8 cellular contexts compared by ENCODE assay signal in genomic region chr5:119452373-119453044, GRCh38.
DNase-seq lines count a peak whose midpoint lies in the region; ATAC-seq and TF ChIP-seq lines count a peak whose summit lies in the region.

A gene with protein sequence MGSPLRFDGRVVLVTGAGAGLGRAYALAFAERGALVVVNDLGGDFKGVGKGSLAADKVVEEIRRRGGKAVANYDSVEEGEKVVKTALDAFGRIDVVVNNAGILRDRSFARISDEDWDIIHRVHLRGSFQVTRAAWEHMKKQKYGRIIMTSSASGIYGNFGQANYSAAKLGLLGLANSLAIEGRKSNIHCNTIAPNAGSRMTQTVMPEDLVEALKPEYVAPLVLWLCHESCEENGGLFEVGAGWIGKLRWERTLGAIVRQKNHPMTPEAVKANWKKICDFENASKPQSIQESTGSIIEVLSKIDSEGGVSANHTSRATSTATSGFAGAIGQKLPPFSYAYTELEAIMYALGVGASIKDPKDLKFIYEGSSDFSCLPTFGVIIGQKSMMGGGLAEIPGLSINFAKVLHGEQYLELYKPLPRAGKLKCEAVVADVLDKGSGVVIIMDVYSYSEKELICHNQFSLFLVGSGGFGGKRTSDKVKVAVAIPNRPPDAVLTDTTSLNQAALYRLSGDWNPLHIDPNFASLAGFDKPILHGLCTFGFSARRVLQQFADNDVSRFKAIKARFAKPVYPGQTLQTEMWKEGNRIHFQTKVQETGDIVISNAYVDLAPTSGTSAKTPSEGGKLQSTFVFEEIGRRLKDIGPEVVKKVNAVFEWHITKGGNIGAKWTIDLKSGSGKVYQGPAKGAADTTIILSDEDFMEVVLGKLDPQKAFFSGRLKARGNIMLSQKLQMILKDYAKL (plus strand): TSS chr5:119452497. CDS start chr5:119452576, 79 bp downstream.

- peak; percentile 97 for ATAC-seq in HG03439 (IDR thresholded peaks at IDR 0.05; ENCODE audit: unreplicated experiment)

- peak; percentile 68 for TF ChIP-seq POLR2A in GM19193 (IDR thresholded peaks at IDR 0.05; ENCODE audit: extremely low read depth, insufficient read depth, insufficient read length)

- H3K27me3 ChIP-seq in layer of hippocampus (ENCODE audit: control insufficient read depth, insufficient read depth, low read length), result no peaks in the 10 kb centered on the region

- DNase-seq in Ammon's horn (ENCODE audit: low spot score), result peak; percentile 95
- DNase-seq in NCI-H510A treated with DMSO at 0.1 percent for 48 hours (lab: John Stamatoyannopoulos, UW), result peak; percentile 73
- DNase-seq in activated CD4-positive, alpha-beta T cell treated with anti-CD3 and anti-CD28 coated beads for 4 hours, result peak; percentile 68
- peak; percentile 51 to 69 for DNase-seq in stimulated activated CD4-positive, alpha-beta T cell treated with anti-CD3 and anti-CD28 coated beads, Interleukin-1b, Interleukin-23, amount 100 ng/mL, for 4 hours (ENCODE audit: low read depth in 2 of 2)

- H3K27ac ChIP-seq in cingulate gyrus (ENCODE audit: low read depth, low read length) (peak within 1 kb of the TSS; percentile 67), layer of hippocampus (ENCODE audit: low read depth, low read length) (peak within 1 kb of the TSS; percentile 75)

Comparison
In these comparisons a context has a peak if more than half of its experiments do, and no peak if none do; other contexts are left out.
1. Peak in every context shown above with its lines: DNase-seq, ATAC-seq and H3K27ac ChIP-seq.